In genomic region chr5:55934117-55934613, GRCh38 we compare ENCODE assay signal across 18 cellular contexts.
DNase-seq lines count a peak whose midpoint lies in the region; ATAC-seq and TF ChIP-seq lines count a peak whose summit lies in the region.
"Had no signal": no experiment of that assay in that cellular context is flagged by ENCODE, and none has a peak within 500 bp of the region (broad histone marks: within the 10 kb centered on the region; RNA-seq: fewer than 3 reads in every experiment).

No MANE protein-coding gene starts in this region.

- intact Hi-C loops in mucosa of descending colon (cut with DNase I, micrococcal nuclease) = no loop called here

- H3K4me3 ChIP-seq in epithelial cell of esophagus (ENCODE audit: low read length) (no peak overlapping the region), mucosa of descending colon (no peak overlapping the region)
- H3K4me3 ChIP-seq: MG63, ovary had no signal

- no peaks in the 10 kb centered on the region for H3K4me1 ChIP-seq in mucosa of descending colon (ENCODE audit: low read depth)

- DNase-seq in DMS53 treated with DMSO at 0.1 percent for 48 hours (lab: John Stamatoyannopoulos, UW; ENCODE audit: unreplicated experiment) (peak; percentile 88), NCI-H69 (lab: John Stamatoyannopoulos, UW) (peak; percentile 7), epithelial cell of esophagus (ENCODE audit: low read depth) (peak; percentile 74), mucosa of descending colon (no peak), NCI-H446 (lab: John Stamatoyannopoulos, UW) (no peak)
- no peak for DNase-seq in stimulated activated CD4-positive, alpha-beta T cell treated with anti-CD3 and anti-CD28 coated beads, Interleukin-4, amount 100 ng/mL, for 1 hour
- DNase-seq: activated CD8-positive, alpha-beta memory T cell treated with anti-CD3 and anti-CD28 coated beads for 24 hours; activated effector memory CD4-positive, alpha-beta T cell treated with Interleukin-2 at 50 U/mL for 16 hours; effector CD8-positive, alpha-beta T cell; immature natural killer cell; MG63; NCI-H2171; ovary; substantia nigra had no signal

- TF ChIP-seq CTCF in epithelial cell of esophagus (IDR thresholded peaks at IDR 0.05; ENCODE audit: insufficient read depth, low read depth, low read length, missing control alignments) (no peak), mucosa of descending colon (IDR thresholded peaks at IDR 0.05) (no peak)

- no peaks in the 10 kb centered on the region for H3K36me3 ChIP-seq in mucosa of descending colon (ENCODE audit: low read depth)
- H3K36me3 ChIP-seq: ovary had no signal

- no peaks in the 10 kb centered on the region for H3K9me3 ChIP-seq in mucosa of descending colon
- H3K9me3 ChIP-seq: MG63, ovary had no signal

- peak; percentile 54 for ATAC-seq in mucosa of descending colon
- no peak for ATAC-seq in GM21619 (IDR thresholded peaks at IDR 0.05; ENCODE audit: unreplicated experiment)
- ATAC-seq in GM21737 (IDR thresholded peaks at IDR 0.05; ENCODE audit: unreplicated experiment) = no peak
- ATAC-seq: HCT116, SK-N-SH treated with all-trans-retinoic acid at 6 μM for 48 hours had no signal

Comparison
In these comparisons a context has a peak if more than half of its experiments do, and no peak if none do; other contexts are left out.
1. DNase-seq: peak in DMS53 treated with DMSO at 0.1 percent for 48 hours (single experiment), NCI-H69 (single experiment) and epithelial cell of esophagus (single experiment); none in mucosa of descending colon (0 of 3), stimulated activated CD4-positive, alpha-beta T cell treated with anti-CD3 and anti-CD28 coated beads, Interleukin-4, amount 100 ng/mL, for 1 hour (single experiment) and NCI-H446 (0 of 2).